In genomic region chr1:46180082-46180616, GRCh38 we compare ENCODE assay signal across 9 cellular contexts. TPM values are rescaled to one million over a fixed set of nuclear protein-coding genes. Genes with fewer than 3 reads are reported as not detected.
DNase-seq lines count a peak whose midpoint lies in the region; ATAC-seq, FAIRE-seq and TF ChIP-seq lines count a peak whose summit lies in the region.
"Had no signal": no experiment of that assay in that cellular context is flagged by ENCODE, and none has a peak within 500 bp of the region (broad histone marks: within the 10 kb centered on the region; RNA-seq: fewer than 3 reads in every experiment).

No MANE protein-coding gene starts in this region.

- peak; percentile 82 for ATAC-seq in K562
- ATAC-seq in HG03521 (IDR thresholded peaks at IDR 0.05; ENCODE audit: unreplicated experiment), result no peak

- POLR2A ChIA-PET in K562 (lab: Yijun Ruan, JAX), result interaction anchor here (1.1 kb wide), 1 partner anchor 48 kb away, joined by 4 read pairs; the partner anchor contains the start of gene PIK3R3

- H3K9me1 ChIP-seq in K562 (ENCODE audit: control insufficient read depth, insufficient read depth, low read length), result peaks cover 2% of the 10 kb centered on the region

- no TSS peak for BruUV-seq in K562 (replicated peaks; lab: Mats Ljungman, UMichigan)

- no peak for TF ChIP-seq POLR2A in K562 (conservative IDR thresholded peaks at IDR 0.05)

- peak overlapping the region in 1 of 2 experiments; percentile 76; a peak in 2 of 4 replicates for H3K9ac ChIP-seq in K562 (ENCODE audit: insufficient read depth in 1 of 2, low read depth in 2 of 2, low read length in 2 of 2)

- TF ChIP-seq RAD21 in K562 (CRISPR knock-in tag; conservative IDR thresholded peaks at IDR 0.05 in 1 of 2, IDR thresholded peaks at IDR 0.05 in 1 of 2), result peak; percentile 61 to 78

- H3K27ac ChIP-seq in K562 (ENCODE audit: extremely low read depth, low read depth, low read length), result no peak overlapping the region
- H3K27ac ChIP-seq: brain microvascular endothelial cell had no signal

- peaks cover 17 to 19% of the 10 kb centered on the region in 2 experiments for H3K4me1 ChIP-seq in K562 (replicated peaks in 1 of 2; ENCODE audit: control insufficient read depth in 2 of 2, insufficient read depth in 2 of 2, low read length in 2 of 2)

- H3K4me3 ChIP-seq in K562, result no peak overlapping the region

- peak; percentile 49 for FAIRE-seq in K562 (lab: Jason Lieb, UNC)

- in situ Hi-C loops in K562 (cut with MboI), result loop anchor here (25.0 kb wide), 1 partner anchor 543 kb away; no protein-coding TSS in a partner anchor

- no peaks in the 10 kb centered on the region for H3K27me3 ChIP-seq in K562 (ENCODE audit: control insufficient read depth in 2 of 2, insufficient read depth in 2 of 2, low read length in 2 of 2)
- H3K27me3 ChIP-seq: brain microvascular endothelial cell had no signal

- H4K20me1 ChIP-seq in K562 (replicated peaks; ENCODE audit: control insufficient read depth, insufficient read depth, low read length), result no peaks in the 10 kb centered on the region

- H3K36me3 ChIP-seq in K562 (ENCODE audit: control insufficient read depth, insufficient read depth, low read length), result no peaks in the 10 kb centered on the region
- H3K36me3 ChIP-seq: brain microvascular endothelial cell had no signal

- intact Hi-C loops in K562 (cut with micrococcal nuclease), result loop anchor here (1.0 to 5.0 kb wide), 3 partner anchors 19 to 167 kb away; partner anchors contain the start of gene POMGNT1

- DNase-seq in NCI-H2029 (lab: John Stamatoyannopoulos, UW) (peak; percentile 93), K562 (ENCODE audit: extremely low read depth in 1 of 4, low spot score in 3 of 4) (peak; percentile 74 to 83 (median 78)), myocyte (ENCODE audit: low read depth) (peak; percentile 49), NCI-H1930 (lab: John Stamatoyannopoulos, UW) (no peak)
- no peak for DNase-seq in activated naive CD4-positive, alpha-beta T cell (lab: John Stamatoyannopoulos, UW)
- no peak for DNase-seq in effector CD8-positive, alpha-beta T cell (lab: John Stamatoyannopoulos, UW)

- H3K79me2 ChIP-seq in K562 (ENCODE audit: control insufficient read depth, insufficient read depth, low read length), result no peaks in the 10 kb centered on the region

- no peaks in the 10 kb centered on the region for H3K9me3 ChIP-seq in K562 (replicated peaks; ENCODE audit: control insufficient read depth, insufficient read depth, low read depth, low read length)

- H2AFZ ChIP-seq in K562 (ENCODE audit: low read depth, low read length), result no peak overlapping the region

- 24% methylated on average over 12 of the region's 12 CpGs for WGBS in K562 (ENCODE audit: insufficient coverage, low coverage, missing lambda C conversion rate)

- TF ChIP-seq CTCF in GM12874 (IDR thresholded peaks at IDR 0.05; ENCODE audit: insufficient read depth, low read depth, low read length) (0 out of 2 replicates have a peak, but pooled peaks have one; percentile 35), K562 (IDR thresholded peaks at IDR 0.05 in 2 of 3, conservative IDR thresholded peaks at IDR 0.05 in 1 of 3; ENCODE audit: insufficient read depth in 2 of 3, low read depth in 1 of 3, low read length in 3 of 3) (peak; percentile 74 to 86 (median 81))

- TF ChIP-seq EP300 in K562 (IDR thresholded peaks at IDR 0.05; ENCODE audit: low read length), result no peak

- peak overlapping the region; percentile 7; the same call in 1 of the 2 replicates for H3K4me2 ChIP-seq in K562 (ENCODE audit: insufficient read depth, low read length)

- CTCF ChIA-PET in K562 (lab: Yijun Ruan, JAX; ENCODE audit: low intra/inter-chr PET ratio), result interaction anchor here (0.6 to 5.1 kb wide), 11 partner anchors 34 to 811 kb away, joined by 3 to 157 read pairs (median 3); no protein-coding TSS in a partner anchor

RNA-seq across cellular contexts. Expression of gene P3R3URF, which starts 3.9 kb away (rescaled TPM):
- total RNA-seq in K562 (2011; cell fraction: chromatin; rRNA removed; ENCODE audit: low replicate concordance), result not detected in 2 replicates
- total RNA-seq in K562 (2011; cell fraction: nucleolus; rRNA removed), result not detected in 2 replicates
- not detected in 2 replicates for total RNA-seq in K562 (2011; cell fraction: nucleoplasm; rRNA removed)
- total RNA-seq in K562 (2014; rRNA removed) (not detected in 2 replicates), K562 (2014; rRNA removed; fragmentation: Illumina TruSeq; extraction: Trizol) (not detected in 2 replicates), K562 (2015; rRNA removed; fragmentation: Illumina TruSeq; extraction: Trizol) (not detected in 2 replicates), K562 (2021) (not detected in 2 replicates), myocyte (not detected in 2 replicates)
- polyA plus RNA-seq in K562 (2011; rRNA removed) (not detected in 2 replicates), K562 (2014; fragmentation: Illumina TruSeq; extraction: Trizol) (not detected in 2 replicates), K562 (2014; fragmentation: Nextera tagmentation; extraction: Ambion mirVana) (not detected), K562 (2014; rRNA removed) (not detected in 2 replicates)
- not detected in 2 replicates for polyA plus RNA-seq in K562 (2011; cell fraction: cytosol; rRNA removed)
- polyA plus RNA-seq in K562 (2011; cell fraction: nucleus; rRNA removed), result not detected in 2 replicates
- not detected in 2 replicates for polyA plus RNA-seq in K562 (2012)
- polyA minus RNA-seq in K562 (2011; rRNA and poly(A)+ RNA removed), result not detected in 2 replicates
- polyA minus RNA-seq in K562 (2011; cell fraction: cytosol; rRNA and poly(A)+ RNA removed), result not detected in 2 replicates
- polyA minus RNA-seq in K562 (2011; cell fraction: nucleus; rRNA and poly(A)+ RNA removed), result not detected in 2 replicates
- not detected for polyA plus RNA-seq in myocyte (2012)

RNA-seq across cellular contexts. Expression of gene TSPAN1, which starts 5.3 kb away (rescaled TPM):
- total RNA-seq in K562 (2011; cell fraction: chromatin; rRNA removed; ENCODE audit: low replicate concordance), result not detected in 2 replicates
- 0.53 TPM in 1 of 2 replicates, not detected in the other for total RNA-seq in K562 (2011; cell fraction: nucleolus; rRNA removed)
- not detected in 2 replicates for total RNA-seq in K562 (2011; cell fraction: nucleoplasm; rRNA removed)
- total RNA-seq in K562 (2014; rRNA removed) (not detected in 2 replicates), K562 (2014; rRNA removed; fragmentation: Illumina TruSeq; extraction: Trizol) (not detected in 2 replicates), K562 (2015; rRNA removed; fragmentation: Illumina TruSeq; extraction: Trizol) (not detected in 2 replicates), K562 (2021) (0.38 and 0.58 TPM in 2 replicates), myocyte (2.5 and 3.6 TPM in 2 replicates)
- polyA plus RNA-seq in K562 (2011; rRNA removed) (not detected in 2 replicates), K562 (2014; fragmentation: Illumina TruSeq; extraction: Trizol) (not detected in 2 replicates), K562 (2014; fragmentation: Nextera tagmentation; extraction: Ambion mirVana) (not detected), K562 (2014; rRNA removed) (not detected in 2 replicates)
- polyA plus RNA-seq in K562 (2011; cell fraction: cytosol; rRNA removed), result not detected in 2 replicates
- polyA plus RNA-seq in K562 (2011; cell fraction: nucleus; rRNA removed), result 0.20 TPM in 1 of 2 replicates, not detected in the other
- polyA plus RNA-seq in K562 (2012), result 0.07 and 0.22 TPM in 2 replicates
- not detected in 2 replicates for polyA minus RNA-seq in K562 (2011; rRNA and poly(A)+ RNA removed)
- not detected in 2 replicates for polyA minus RNA-seq in K562 (2011; cell fraction: cytosol; rRNA and poly(A)+ RNA removed)
- not detected in 2 replicates for polyA minus RNA-seq in K562 (2011; cell fraction: nucleus; rRNA and poly(A)+ RNA removed)
- 5.6 TPM for polyA plus RNA-seq in myocyte (2012)

RNA-seq across cellular contexts. Expression of gene POMGNT1, which starts 18.1 kb away (rescaled TPM):
- total RNA-seq in K562 (2011; cell fraction: chromatin; rRNA removed; ENCODE audit: low replicate concordance), result 86.0 and 173 TPM in 2 replicates
- 132 and 135 TPM in 2 replicates for total RNA-seq in K562 (2011; cell fraction: nucleolus; rRNA removed)
- 113 and 115 TPM in 2 replicates for total RNA-seq in K562 (2011; cell fraction: nucleoplasm; rRNA removed)
- 36.4 and 44.0 TPM in 2 replicates for total RNA-seq in K562 (2014; rRNA removed)
- total RNA-seq in K562 (2014; rRNA removed; fragmentation: Illumina TruSeq; extraction: Trizol), result 30.3 and 33.8 TPM in 2 replicates
- 43.4 and 48.4 TPM in 2 replicates for total RNA-seq in K562 (2015; rRNA removed; fragmentation: Illumina TruSeq; extraction: Trizol)
- total RNA-seq in K562 (2021), result 57.9 and 58.9 TPM in 2 replicates
- polyA plus RNA-seq in K562 (2011; rRNA removed), result 42.7 and 50.7 TPM in 2 replicates
- 44.5 and 48.5 TPM in 2 replicates for polyA plus RNA-seq in K562 (2011; cell fraction: cytosol; rRNA removed)
- 131 and 161 TPM in 2 replicates for polyA plus RNA-seq in K562 (2011; cell fraction: nucleus; rRNA removed)
- 41.3 and 59.8 TPM in 2 replicates for polyA plus RNA-seq in K562 (2012)
- polyA plus RNA-seq in K562 (2014; fragmentation: Illumina TruSeq; extraction: Trizol), result 45.6 and 47.8 TPM in 2 replicates
- 10 to 100 TPM; 14.1 to 27.9 TPM for polyA plus RNA-seq in K562 (2014; fragmentation: Nextera tagmentation; extraction: Ambion mirVana)
- 37.8 and 43.5 TPM in 2 replicates for polyA plus RNA-seq in K562 (2014; rRNA removed)
- polyA minus RNA-seq in K562 (2011; rRNA and poly(A)+ RNA removed), result 24.4 and 30.9 TPM in 2 replicates
- polyA minus RNA-seq in K562 (2011; cell fraction: cytosol; rRNA and poly(A)+ RNA removed), result 21.5 and 24.7 TPM in 2 replicates
- polyA minus RNA-seq in K562 (2011; cell fraction: nucleus; rRNA and poly(A)+ RNA removed), result 25.7 and 38.8 TPM in 2 replicates
- 142 and 156 TPM in 2 replicates for total RNA-seq in myocyte
- 132 TPM for polyA plus RNA-seq in myocyte (2012)

RNA-seq across cellular contexts. Expression of gene LURAP1, which starts 23.0 kb away (rescaled TPM):
- total RNA-seq in K562 (2011; cell fraction: chromatin; rRNA removed; ENCODE audit: low replicate concordance), result 1.6 and 3.1 TPM in 2 replicates
- total RNA-seq in K562 (2011; cell fraction: nucleolus; rRNA removed), result 2.5 and 3.2 TPM in 2 replicates
- total RNA-seq in K562 (2011; cell fraction: nucleoplasm; rRNA removed), result 2.6 and 3.4 TPM in 2 replicates
- total RNA-seq in K562 (2014; rRNA removed) (0.86 and 1.00 TPM in 2 replicates), K562 (2014; rRNA removed; fragmentation: Illumina TruSeq; extraction: Trizol) (0.40 and 0.54 TPM in 2 replicates), K562 (2015; rRNA removed; fragmentation: Illumina TruSeq; extraction: Trizol) (0.18 and 0.34 TPM in 2 replicates), K562 (2021) (0.60 and 0.72 TPM in 2 replicates), myocyte (0.27 and 0.47 TPM in 2 replicates)
- polyA plus RNA-seq in K562 (2011; rRNA removed) (0.76 and 1.1 TPM in 2 replicates), K562 (2014; fragmentation: Illumina TruSeq; extraction: Trizol) (0.45 and 0.54 TPM in 2 replicates), K562 (2014; fragmentation: Nextera tagmentation; extraction: Ambion mirVana) (under 1 TPM in 1 of 2 experiments, not detected in 1; 0.07 TPM), K562 (2014; rRNA removed) (0.50 and 1.2 TPM in 2 replicates)
- 0.49 and 1.4 TPM in 2 replicates for polyA plus RNA-seq in K562 (2011; cell fraction: cytosol; rRNA removed)
- 0.97 and 1.6 TPM in 2 replicates for polyA plus RNA-seq in K562 (2011; cell fraction: nucleus; rRNA removed)
- polyA plus RNA-seq in K562 (2012), result 0.35 TPM in 2 replicates
- polyA minus RNA-seq in K562 (2011; rRNA and poly(A)+ RNA removed), result 0.54 and 0.81 TPM in 2 replicates
- polyA minus RNA-seq in K562 (2011; cell fraction: cytosol; rRNA and poly(A)+ RNA removed), result 0.86 TPM in 1 of 2 replicates, not detected in the other
- 0.33 and 0.67 TPM in 2 replicates for polyA minus RNA-seq in K562 (2011; cell fraction: nucleus; rRNA and poly(A)+ RNA removed)
- 0.57 TPM for polyA plus RNA-seq in myocyte (2012)

RNA-seq across cellular contexts. Expression of gene PIK3R3, which starts 47.7 kb away (rescaled TPM):
- 4.0 and 7.6 TPM in 2 replicates for total RNA-seq in K562 (2011; cell fraction: chromatin; rRNA removed; ENCODE audit: low replicate concordance)
- 2.3 and 3.6 TPM in 2 replicates for total RNA-seq in K562 (2011; cell fraction: nucleolus; rRNA removed)
- total RNA-seq in K562 (2011; cell fraction: nucleoplasm; rRNA removed), result 6.5 and 7.6 TPM in 2 replicates
- 3.3 and 4.3 TPM in 2 replicates for total RNA-seq in K562 (2014; rRNA removed)
- total RNA-seq in K562 (2014; rRNA removed; fragmentation: Illumina TruSeq; extraction: Trizol), result 5.7 and 6.0 TPM in 2 replicates
- 6.7 and 7.7 TPM in 2 replicates for total RNA-seq in K562 (2015; rRNA removed; fragmentation: Illumina TruSeq; extraction: Trizol)
- total RNA-seq in K562 (2021), result 6.1 and 6.2 TPM in 2 replicates
- polyA plus RNA-seq in K562 (2011; rRNA removed), result 5.4 and 5.5 TPM in 2 replicates
- polyA plus RNA-seq in K562 (2011; cell fraction: cytosol; rRNA removed), result 1.8 and 3.9 TPM in 2 replicates
- polyA plus RNA-seq in K562 (2011; cell fraction: nucleus; rRNA removed), result 2.7 and 4.7 TPM in 2 replicates
- 2.0 and 3.8 TPM in 2 replicates for polyA plus RNA-seq in K562 (2012)
- polyA plus RNA-seq in K562 (2014; fragmentation: Illumina TruSeq; extraction: Trizol), result 4.0 and 4.6 TPM in 2 replicates
- polyA plus RNA-seq in K562 (2014; fragmentation: Nextera tagmentation; extraction: Ambion mirVana), result 1 to 10 TPM; 1.4 to 2.2 TPM
- 2.7 and 3.1 TPM in 2 replicates for polyA plus RNA-seq in K562 (2014; rRNA removed)
- polyA minus RNA-seq in K562 (2011; rRNA and poly(A)+ RNA removed), result 8.1 and 13.0 TPM in 2 replicates
- 3.2 and 3.5 TPM in 2 replicates for polyA minus RNA-seq in K562 (2011; cell fraction: cytosol; rRNA and poly(A)+ RNA removed)
- polyA minus RNA-seq in K562 (2011; cell fraction: nucleus; rRNA and poly(A)+ RNA removed), result 1.6 and 4.8 TPM in 2 replicates
- total RNA-seq in myocyte, result 27.7 and 28.4 TPM in 2 replicates
- polyA plus RNA-seq in myocyte (2012), result 8.0 TPM

Comparison
In these comparisons a context has a peak if more than half of its experiments do, and no peak if none do; other contexts are left out.
1. DNase-seq: peak in NCI-H2029 (single experiment), K562 (4 of 4) and myocyte (single experiment); none in NCI-H1930 (0 of 2), activated naive CD4-positive, alpha-beta T cell (0 of 4) and effector CD8-positive, alpha-beta T cell (single experiment).